Comparison of ENCODE assay signal across 2 cellular contexts in genomic region chr16:1432388-1433262, GRCh38.
TF ChIP-seq lines count a peak whose summit lies in the region.

No MANE protein-coding gene starts in this region.

TF ChIP-seq in H1, 55 proteins besides CTCF, POLR2A, EP300 and RAD21:
- TF ChIP-seq, protein P1, sequence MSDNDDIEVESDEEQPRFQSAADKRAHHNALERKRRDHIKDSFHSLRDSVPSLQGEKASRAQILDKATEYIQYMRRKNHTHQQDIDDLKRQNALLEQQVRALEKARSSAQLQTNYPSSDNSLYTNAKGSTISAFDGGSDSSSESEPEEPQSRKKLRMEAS (IDR thresholded peaks at IDR 0.05) = no peak
- TF ChIP-seq SP1 (IDR thresholded peaks at IDR 0.05; ENCODE audit: low read depth, low read length) = no peak
- no peak for TF ChIP-seq SIN3A (conservative IDR thresholded peaks at IDR 0.05 in 1 of 2, IDR thresholded peaks at IDR 0.05 in 1 of 2; ENCODE audit: low read depth in 1 of 2, low read length in 2 of 2)

TF ChIP-seq in SK-N-SH, 30 proteins besides CTCF, POLR2A, EP300 and RAD21:
- TF ChIP-seq SMC3 (IDR thresholded peaks at IDR 0.05; ENCODE audit: low read depth, low read length) (no peak), TEAD4 (IDR thresholded peaks at IDR 0.05; ENCODE audit: borderline replicate concordance, insufficient read depth) (no peak)
- TF ChIP-seq, protein P1 (IDR thresholded peaks at IDR 0.05; ENCODE audit: low read depth) = no peak
TF ChIP-seq in SK-N-SH: peak in this region for 0.
